Comparison of ENCODE assay signal across 8 cellular contexts in the genomic region with DNA sequence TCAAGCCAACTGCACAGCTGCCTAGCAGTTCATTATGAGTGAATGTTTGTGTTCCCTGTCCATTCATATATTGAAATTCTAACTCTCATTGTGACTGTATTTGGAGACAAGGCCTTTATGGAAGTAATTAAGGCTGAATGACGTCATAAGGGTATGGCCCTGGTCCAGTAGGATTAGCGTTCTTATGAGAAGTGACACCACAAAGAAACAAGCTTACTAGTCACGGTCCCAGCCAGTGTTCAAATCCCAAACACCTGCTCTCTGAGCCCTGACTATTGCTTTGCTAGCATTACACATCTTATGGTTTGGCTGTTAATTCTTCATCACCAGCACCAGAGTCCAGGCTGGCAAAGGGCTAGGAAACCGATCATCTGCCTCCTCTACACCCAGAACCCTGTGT.
DNase-seq lines count a peak whose midpoint lies in the region; ATAC-seq lines count a peak whose summit lies in the region.

No MANE protein-coding gene starts in this region.

- H3K9ac ChIP-seq in NT2/D1 (ENCODE audit: insufficient read length, low read depth), result peak overlapping the region; percentile 95
- H3K9ac ChIP-seq in endocrine pancreas (ENCODE audit: control insufficient read depth, insufficient read depth, low read length), result peak overlapping the region; percentile 89

- peak; percentile 32 for DNase-seq in NCI-H146 (lab: John Stamatoyannopoulos, UW)
- DNase-seq in NCI-H146 treated with DMSO at 0.1 percent for 48 hours (lab: John Stamatoyannopoulos, UW; ENCODE audit: unreplicated experiment), result no peak
- no peak for DNase-seq in NT2/D1 (ENCODE audit: low read depth, low spot score)
- DNase-seq in skeletal muscle cell (ENCODE audit: low read depth), result peak; percentile 79
- no peak for DNase-seq in epidermal melanocyte (ENCODE audit: insufficient read length, low spot score)

- H3K27me3 ChIP-seq in NT2/D1 (ENCODE audit: insufficient read depth, insufficient read length), result no peaks in the 10 kb centered on the region
- no peaks in the 10 kb centered on the region for H3K27me3 ChIP-seq in endocrine pancreas (ENCODE audit: control insufficient read depth, insufficient read depth, low read length)

- H3K4me3 ChIP-seq in NT2/D1 (ENCODE audit: insufficient read length, low read depth) (peak overlapping the region; percentile 95), endocrine pancreas (ENCODE audit: control insufficient read depth, insufficient read depth, low read length) (peak overlapping the region; percentile 53), skeletal muscle cell (ENCODE audit: low read depth, low read length) (peak overlapping the region; percentile 96)

- H3K36me3 ChIP-seq in NT2/D1 (ENCODE audit: insufficient read depth, insufficient read length, low read length), result peaks cover 19% of the 10 kb centered on the region
- no peaks in the 10 kb centered on the region for H3K36me3 ChIP-seq in endocrine pancreas (ENCODE audit: control insufficient read depth, insufficient read depth, low read length)

- no peaks in the 10 kb centered on the region for H3K9me3 ChIP-seq in NT2/D1 (ENCODE audit: insufficient read depth, low read length)
- H3K9me3 ChIP-seq in endocrine pancreas (ENCODE audit: control insufficient read depth, low read length), result no peaks in the 10 kb centered on the region

- H3K4me1 ChIP-seq in NT2/D1 (ENCODE audit: insufficient read depth, insufficient read length) (no peaks in the 10 kb centered on the region), endocrine pancreas (ENCODE audit: control insufficient read depth, insufficient read depth, low read length) (peaks cover 11% of the 10 kb centered on the region)

- ATAC-seq in HG03432 (IDR thresholded peaks at IDR 0.05; ENCODE audit: unreplicated experiment) (no peak), GM18519 (IDR thresholded peaks at IDR 0.05; ENCODE audit: low FRiP score, unreplicated experiment) (no peak)

Comparison
In these comparisons a context has a peak if more than half of its experiments do, and no peak if none do; other contexts are left out.
1. DNase-seq: peak in NCI-H146 (single experiment) and skeletal muscle cell (single experiment); none in NCI-H146 treated with DMSO at 0.1 percent for 48 hours (single experiment), NT2/D1 (single experiment) and epidermal melanocyte (single experiment).
2. Peak in every context shown above with its lines, with median percentiles within 50 percentile points of each other: H3K4me3 ChIP-seq.